In genomic region chr21:45584786-45585185, GRCh38 we compare ENCODE assay signal across 14 cellular contexts. TPM values are rescaled to one million over a fixed set of nuclear protein-coding genes. Genes with fewer than 3 reads are reported as not detected.
"Had no signal": no experiment of that assay in that cellular context is flagged by ENCODE, and none has a peak within 500 bp of the region (broad histone marks: within the 10 kb centered on the region; RNA-seq: fewer than 3 reads in every experiment).

No MANE protein-coding gene starts in this region.

- DNase-seq: activated CD4-positive, alpha-beta T cell treated with anti-CD3 and anti-CD28 coated beads, Interleukin-2, amount 50 U/mL, for 1 hour; activated CD4-positive, CD25-positive, alpha-beta regulatory T cell treated with anti-CD3 and anti-CD28 coated beads, Interleukin-2, amount 50 U/mL, for 72 hours; caudate nucleus; dermis blood vessel endothelial cell; effector CD8-positive, alpha-beta T cell; foreskin melanocyte; left ventricle myocardium inferior; retina; spleen; stimulated activated CD4-positive, alpha-beta T cell treated with anti-CD3 and anti-CD28 coated beads, Interleukin-4, amount 100 ng/mL, for 24 hours; stimulated activated naive CD4-positive, alpha-beta T cell treated with Interleukin-2 at 50 U/mL for 16 hours; thyroid gland had no signal

- H3K4me3 ChIP-seq: left ventricle myocardium inferior, neural progenitor cell, spleen, thyroid gland had no signal

- H3K27ac ChIP-seq: left ventricle myocardium inferior, neural progenitor cell, spleen, thyroid gland, VCaP had no signal

RNA-seq across cellular contexts. Expression of gene PCBP3, which starts 58.7 kb away (rescaled TPM):
- total RNA-seq: dermis blood vessel endothelial cell had no signal
